ENCODE assay signal across 19 cellular contexts in genomic region chr7:139079861-139080260, GRCh38. TPM values are rescaled to one million over a fixed set of nuclear protein-coding genes. Genes with fewer than 3 reads are reported as not detected.
DNase-seq lines count a peak whose midpoint lies in the region; ATAC-seq, FAIRE-seq and TF ChIP-seq lines count a peak whose summit lies in the region.
"Had no signal": no experiment of that assay in that cellular context is flagged by ENCODE, and none has a peak within 500 bp of the region (broad histone marks: within the 10 kb centered on the region; RNA-seq: fewer than 3 reads in every experiment).

No MANE protein-coding gene starts in this region.

- no peak overlapping the region for H3K9ac ChIP-seq in GM12878 (ENCODE audit: control insufficient read depth, insufficient read depth, low read length)
- no peak overlapping the region for H3K9ac ChIP-seq in mammary epithelial cell (ENCODE audit: insufficient read depth, low read length)

- no peak for TF ChIP-seq POLR2A in GM12878 (IDR thresholded peaks at IDR 0.05; ENCODE audit: low read depth, low read length)

- SMC1A ChIA-PET in GM12878 (lab: Charles Lee; ENCODE audit: uncharacterized antibody, unreplicated experiment) = interaction anchor here (1.1 kb wide), 1 partner anchor 20 kb away, joined by 4 read pairs; no protein-coding TSS in a partner anchor

- dilution Hi-C loops in mammary epithelial cell (cut with HindIII; ENCODE audit: low sequenced_read_pairs) = no loop called here

- WGBS in GM12878 (ENCODE audit: insufficient coverage, insufficient replicate concordance, low lambda C conversion rate, missing lambda C conversion rate) = over 99% methylated on average over 15 of the region's 15 CpGs
- WGBS in mammary epithelial cell (ENCODE audit: low coverage, missing lambda C conversion rate) = 97% methylated on average over 12 of the region's 15 CpGs

- H2AFZ ChIP-seq in GM12878 (ENCODE audit: control insufficient read depth, low read depth, low read length) (no peak overlapping the region), mammary epithelial cell (ENCODE audit: low read depth, low read length) (no peak overlapping the region)

- peaks cover 92% of the 10 kb centered on the region for H3K4me1 Mint-ChIP-seq in activated naive CD4-positive, alpha-beta T cell treated with anti-CD3 and anti-CD28 coated beads, Interleukin-2, amount 10 ng/mL, durations not matched to agents 7 days and 5 days
- peaks cover 49% of the 10 kb centered on the region for H3K4me1 Mint-ChIP-seq in T-helper 17 cell
- H3K4me1 Mint-ChIP-seq in stimulated activated naive CD8-positive, alpha-beta T cell treated with anti-CD3 and anti-CD28 coated beads, Interleukin-15, amount 100 ng/mL, for 72 hours = peaks cover 80% of the 10 kb centered on the region

- intact Hi-C loops in GM12878 (cut with micrococcal nuclease; ENCODE audit: unreplicated experiment) (no loop called here), mammary epithelial cell (cut with micrococcal nuclease) (no loop called here)

- H3K4me2 ChIP-seq in GM12878 (ENCODE audit: control insufficient read depth, insufficient read depth) (no peak overlapping the region), mammary epithelial cell (ENCODE audit: insufficient read depth, low read depth, low read length) (no peak overlapping the region)

- H3K27ac Mint-ChIP-seq in activated naive CD4-positive, alpha-beta T cell treated with anti-CD3 and anti-CD28 coated beads, Interleukin-2, amount 10 ng/mL, durations not matched to agents 7 days and 5 days = peak overlapping the region; percentile 67
- peak overlapping the region; percentile 95 for H3K27ac Mint-ChIP-seq in T-helper 17 cell
- peak overlapping the region; percentile 64 to 81 for H3K27ac Mint-ChIP-seq in stimulated activated naive CD8-positive, alpha-beta T cell treated with anti-CD3 and anti-CD28 coated beads, Interleukin-15, amount 100 ng/mL, for 72 hours

- TF ChIP-seq EP300 in GM12878 (IDR thresholded peaks at IDR 0.05; ENCODE audit: borderline replicate concordance in 1 of 2, control insufficient read depth in 1 of 2, low read depth in 2 of 2, low read length in 2 of 2) = no peak

- H3K27me3 Mint-ChIP-seq in activated naive CD4-positive, alpha-beta T cell treated with anti-CD3 and anti-CD28 coated beads, Interleukin-2, amount 10 ng/mL, durations not matched to agents 7 days and 5 days = no peaks in the 10 kb centered on the region
- H3K27me3 Mint-ChIP-seq in T-helper 17 cell = no peaks in the 10 kb centered on the region
- no peaks in the 10 kb centered on the region for H3K27me3 Mint-ChIP-seq in stimulated activated naive CD8-positive, alpha-beta T cell treated with anti-CD3 and anti-CD28 coated beads, Interleukin-15, amount 100 ng/mL, for 72 hours
- H3K27me3 Mint-ChIP-seq: naive B cell had no signal

- no peak overlapping the region for H3K4me3 Mint-ChIP-seq in activated naive CD4-positive, alpha-beta T cell treated with anti-CD3 and anti-CD28 coated beads, Interleukin-2, amount 10 ng/mL, durations not matched to agents 7 days and 5 days
- H3K4me3 Mint-ChIP-seq in T-helper 17 cell = peak overlapping the region; percentile 43
- H3K4me3 Mint-ChIP-seq in stimulated activated naive CD8-positive, alpha-beta T cell treated with anti-CD3 and anti-CD28 coated beads, Interleukin-15, amount 100 ng/mL, for 72 hours = no peak overlapping the region
- H3K4me3 Mint-ChIP-seq: H9, naive B cell had no signal

- H3K36me3 ChIP-seq in GM12878 (ENCODE audit: control insufficient read depth in 2 of 2, insufficient read depth in 2 of 2, low read length in 1 of 2) = peaks cover 27 to 68% of the 10 kb centered on the region in 2 experiments
- peaks cover 44% of the 10 kb centered on the region for H3K36me3 ChIP-seq in mammary epithelial cell (ENCODE audit: insufficient read depth, low read length)

- RAD21 ChIA-PET in GM12878 (lab: Charles Lee; ENCODE audit: unreplicated experiment) = no interaction called here

- in situ Hi-C loops in GM12878 (cut with MboI) (loop anchor here (5.0 kb wide), 1 partner anchor 193 kb away; no protein-coding TSS in a partner anchor), mammary epithelial cell (cut with MboI; ENCODE audit: low sequenced_read_pairs in 2 of 2) (loop anchor here in 1 of 2 donors (10.0 kb wide), 1 partner anchor 195 kb away; no protein-coding TSS in a partner anchor)

- TF ChIP-seq CTCF in GM12878 (IDR thresholded peaks at IDR 0.05 in 2 of 3, conservative IDR thresholded peaks at IDR 0.05 in 1 of 3; ENCODE audit: control insufficient read depth in 2 of 3, extremely low read depth in 1 of 3, insufficient read depth in 1 of 3, low read depth in 3 of 3, low read length in 3 of 3) (no peak), mammary epithelial cell (conservative IDR thresholded peaks at IDR 0.05 in 1 of 2, IDR thresholded peaks at IDR 0.05 in 1 of 2; ENCODE audit: extremely low read depth in 1 of 2, insufficient read depth in 1 of 2, low read depth in 1 of 2, low read length in 2 of 2) (no peak)

- no peaks in the 10 kb centered on the region for H3K9me3 ChIP-seq in T-helper 17 cell (ENCODE audit: control insufficient read depth, low read length, poor library complexity, severe bottlenecking)
- no peaks in the 10 kb centered on the region for H3K9me3 ChIP-seq in GM12878 (replicated peaks; ENCODE audit: control insufficient read depth, insufficient read depth, low read length)
- H3K9me3 ChIP-seq in mammary epithelial cell (replicated peaks; ENCODE audit: insufficient read depth, low read length) = no peaks in the 10 kb centered on the region
- H3K9me3 ChIP-seq: MG63, SJSA1, suprapubic skin, vagina had no signal

- H3K4me1 ChIP-seq in GM12878 (ENCODE audit: control insufficient read depth, insufficient read depth, low read length) = peaks cover 1% of the 10 kb centered on the region; the same call in 1 of the 2 replicates
- no peaks in the 10 kb centered on the region for H3K4me1 ChIP-seq in mammary epithelial cell (ENCODE audit: insufficient read depth, low read length)
- H3K4me1 ChIP-seq: SJSA1 had no signal

- H3K4me3 ChIP-seq in GM12878 (no peak overlapping the region), mammary epithelial cell (replicated peaks in 1 of 3; ENCODE audit: insufficient read depth in 1 of 3, low read depth in 2 of 3, low read length in 3 of 3) (no peak overlapping the region)
- H3K4me3 ChIP-seq: MG63, SJSA1, suprapubic skin, vagina had no signal

- H3K27ac ChIP-seq in GM12878 (ENCODE audit: control insufficient read depth, insufficient read depth) (no peak overlapping the region), mammary epithelial cell (ENCODE audit: insufficient read depth, low read depth, low read length) (no peak overlapping the region)
- H3K27ac ChIP-seq: SJSA1, suprapubic skin had no signal

- CTCF ChIA-PET in activated naive CD4-positive, alpha-beta T cell treated with anti-CD3 and anti-CD28 coated beads, Interleukin-2, amount 10 ng/mL, durations not matched to agents 7 days and 5 days (lab: Charles Lee) = interaction anchor here (1.0 kb wide), 2 partner anchors 15 to 54 kb away, joined by 3 read pairs; no protein-coding TSS in a partner anchor
- CTCF ChIA-PET in GM12878 (lab: Yijun Ruan, JAX) (interaction anchor here (0.9 kb wide), 1 partner anchor 15 kb away, joined by 3 read pairs; no protein-coding TSS in a partner anchor), mammary epithelial cell (lab: Charles Lee; ENCODE audit: low non-redundant PET) (no interaction called here)

- H4K20me1 ChIP-seq in GM12878 (ENCODE audit: control insufficient read depth, insufficient read depth) = no peaks in the 10 kb centered on the region; the same call in 1 of the 2 replicates
- H4K20me1 ChIP-seq in mammary epithelial cell (ENCODE audit: insufficient read depth, low read length) = no peaks in the 10 kb centered on the region

- POLR2A ChIA-PET in GM12878 (lab: Charles Lee) = interaction anchor here (0.6 kb wide), 1 partner anchor 27 kb away, joined by 3 read pairs; no protein-coding TSS in a partner anchor

- H3K9me3 Mint-ChIP-seq in activated naive CD4-positive, alpha-beta T cell treated with anti-CD3 and anti-CD28 coated beads, Interleukin-2, amount 10 ng/mL, durations not matched to agents 7 days and 5 days = no peaks in the 10 kb centered on the region
- no peaks in the 10 kb centered on the region for H3K9me3 Mint-ChIP-seq in stimulated activated naive CD8-positive, alpha-beta T cell treated with anti-CD3 and anti-CD28 coated beads, Interleukin-15, amount 100 ng/mL, for 72 hours
- H3K9me3 Mint-ChIP-seq: H9, naive B cell had no signal

- ATAC-seq in T-helper 17 cell = no peak
- ATAC-seq in GM12878 = no peak
- no peak for ATAC-seq in stimulated activated naive CD8-positive, alpha-beta T cell treated with anti-CD3 and anti-CD28 coated beads, Interleukin-15, amount 100 ng/mL, for 72 hours
- ATAC-seq: sciatic nerve had no signal

- H3K27me3 ChIP-seq in GM12878 (replicated peaks in 1 of 2; ENCODE audit: control insufficient read depth in 2 of 2, insufficient read depth in 2 of 2, low read length in 1 of 2) (no peaks in the 10 kb centered on the region), mammary epithelial cell (ENCODE audit: insufficient read depth, low read length) (no peaks in the 10 kb centered on the region)
- H3K27me3 ChIP-seq: MG63, SJSA1, suprapubic skin, vagina had no signal

- H3K79me2 ChIP-seq in GM12878 (ENCODE audit: control insufficient read depth, insufficient read depth, low read length) = no peaks in the 10 kb centered on the region
- H3K79me2 ChIP-seq in mammary epithelial cell (ENCODE audit: insufficient read depth, low read length) = peaks cover 8% of the 10 kb centered on the region

- BruUV-seq in GM12878 (replicated peaks; lab: Mats Ljungman, UMichigan) (TSS peak; percentile 31), mammary epithelial cell (replicated peaks; lab: Mats Ljungman, UMichigan) (no TSS peak)

- TF ChIP-seq RAD21 in GM12878 (IDR thresholded peaks at IDR 0.05; ENCODE audit: insufficient read depth, low read depth, low read length) = no peak

- FAIRE-seq in GM12878 (lab: Jason Lieb, UNC) = no peak
- FAIRE-seq: GM18507, RCC 7860 had no signal

- peaks cover 83% of the 10 kb centered on the region for H3K36me3 Mint-ChIP-seq in activated naive CD4-positive, alpha-beta T cell treated with anti-CD3 and anti-CD28 coated beads, Interleukin-2, amount 10 ng/mL, durations not matched to agents 7 days and 5 days
- peaks cover 8% of the 10 kb centered on the region for H3K36me3 Mint-ChIP-seq in T-helper 17 cell (ENCODE audit: low read depth)

- DNase-seq in activated naive CD4-positive, alpha-beta T cell treated with anti-CD3 and anti-CD28 coated beads, Interleukin-2, amount 10 ng/mL, durations not matched to agents 7 days and 5 days = no peak
- DNase-seq in activated naive CD4-positive, alpha-beta T cell (lab: John Stamatoyannopoulos, UW) = no peak
- DNase-seq in T-helper 17 cell = no peak
- DNase-seq in GM12878 (ENCODE audit: low read depth, low spot score) = no peak
- no peak for DNase-seq in stimulated activated naive CD8-positive, alpha-beta T cell treated with anti-CD3 and anti-CD28 coated beads, Interleukin-15, amount 100 ng/mL, for 72 hours
- no peak for DNase-seq in RKO (ENCODE audit: low spot score)
- DNase-seq in mammary epithelial cell = no peak
- DNase-seq: activated gamma-delta T cell treated with Interleukin-2 at 50 U/mL for 16 hours, H9, MG63, naive B cell, NCI-H1436 treated with DMSO at 0.1 percent for 48 hours, NCI-H510A treated with DMSO at 0.1 percent for 48 hours had no signal

RNA-seq across cellular contexts. Expression of gene ZC3HAV1, which starts 29.7 kb away (rescaled TPM):
- 100 to 1,000 TPM; 154 to 177 TPM for total RNA-seq in T-helper 17 cell
- 42.6 and 46.8 TPM in 2 replicates for total RNA-seq in GM12878 (2013; cell fraction: nucleolus; rRNA removed)
- total RNA-seq in GM12878 (2014; rRNA removed) = 43.1 and 45.4 TPM in 2 replicates
- 46.3 and 47.5 TPM in 2 replicates for total RNA-seq in GM12878 (2014; rRNA removed; fragmentation: Illumina TruSeq; extraction: Trizol)
- total RNA-seq in GM12878 (2021) = 49.4 and 55.3 TPM in 2 replicates
- 17.9 TPM for polyA plus RNA-seq in GM12878 (2011; ENCODE audit: low read depth)
- polyA plus RNA-seq in GM12878 (2011; rRNA removed) = 24.1 and 29.8 TPM in 2 replicates
- polyA plus RNA-seq in GM12878 (2011; cell fraction: cytosol; rRNA removed) = 21.6 and 24.2 TPM in 2 replicates
- polyA plus RNA-seq in GM12878 (2011; cell fraction: nucleus; rRNA removed) = 17.6 and 24.1 TPM in 2 replicates
- polyA plus RNA-seq in GM12878 (2012) = 20.0 and 21.3 TPM in 2 replicates
- 48.5 and 58.2 TPM in 2 replicates for polyA plus RNA-seq in GM12878 (2014; fragmentation: Illumina TruSeq; extraction: Trizol)
- polyA plus RNA-seq in GM12878 (2014; fragmentation: Nextera tagmentation; extraction: Ambion mirVana) = 10 to 100 TPM; 18.5 to 19.7 TPM
- polyA plus RNA-seq in GM12878 (2014; rRNA removed) = 32.4 and 35.2 TPM in 2 replicates
- polyA plus RNA-seq in GM12878 (2016; fragmentation: Nextera tagmentation; extraction: Ambion mirVana) = 10 to 100 TPM; 46.4 to 51.4 TPM
- polyA minus RNA-seq in GM12878 (2011; rRNA and poly(A)+ RNA removed) = 35.4 and 46.3 TPM in 2 replicates
- polyA minus RNA-seq in GM12878 (2011; cell fraction: cytosol; rRNA and poly(A)+ RNA removed) = 17.9 and 26.4 TPM in 2 replicates
- polyA minus RNA-seq in GM12878 (2011; cell fraction: nucleus; rRNA and poly(A)+ RNA removed) = 20.9 and 39.8 TPM in 2 replicates
- total RNA-seq in mammary epithelial cell = 10 to 100 TPM; 23.6 to 50.5 TPM
- 24.2 TPM for polyA plus RNA-seq in mammary epithelial cell
- polyA minus RNA-seq in mammary epithelial cell = 35.7 TPM

RNA-seq across cellular contexts. Expression of gene ZC3HAV1L, which starts 44.0 kb away (rescaled TPM):
- total RNA-seq in T-helper 17 cell (1 to 10 TPM; 2.2 to 6.9 TPM), GM12878 (2014; rRNA removed) (4.7 and 4.8 TPM in 2 replicates), GM12878 (2014; rRNA removed; fragmentation: Illumina TruSeq; extraction: Trizol) (4.5 and 6.6 TPM in 2 replicates), GM12878 (2021) (10.5 and 10.6 TPM in 2 replicates), mammary epithelial cell (10 to 100 TPM in 1 of 2 donors, 1 to 10 TPM in 1; 9.9 to 14.8 TPM)
- 74.5 and 88.6 TPM in 2 replicates for total RNA-seq in GM12878 (2013; cell fraction: nucleolus; rRNA removed)
- polyA plus RNA-seq in GM12878 (2011; ENCODE audit: low read depth) = 3.5 TPM
- polyA plus RNA-seq in GM12878 (2011; rRNA removed) (16.3 and 19.9 TPM in 2 replicates), GM12878 (2014; fragmentation: Illumina TruSeq; extraction: Trizol) (5.1 and 5.4 TPM in 2 replicates), GM12878 (2014; fragmentation: Nextera tagmentation; extraction: Ambion mirVana) (under 1 TPM; 0.09 to 0.18 TPM), GM12878 (2014; rRNA removed) (10.8 and 11.5 TPM in 2 replicates), GM12878 (2016; fragmentation: Nextera tagmentation; extraction: Ambion mirVana) (1 to 10 TPM; 4.6 to 5.2 TPM), mammary epithelial cell (9.5 TPM)
- 19.2 and 20.8 TPM in 2 replicates for polyA plus RNA-seq in GM12878 (2011; cell fraction: cytosol; rRNA removed)
- 10.6 and 10.9 TPM in 2 replicates for polyA plus RNA-seq in GM12878 (2011; cell fraction: nucleus; rRNA removed)
- 3.4 and 6.4 TPM in 2 replicates for polyA plus RNA-seq in GM12878 (2012)
- polyA minus RNA-seq in GM12878 (2011; rRNA and poly(A)+ RNA removed) = 8.2 and 11.6 TPM in 2 replicates
- polyA minus RNA-seq in GM12878 (2011; cell fraction: cytosol; rRNA and poly(A)+ RNA removed) = 11.1 and 11.6 TPM in 2 replicates
- 4.8 and 5.5 TPM in 2 replicates for polyA minus RNA-seq in GM12878 (2011; cell fraction: nucleus; rRNA and poly(A)+ RNA removed)
- polyA minus RNA-seq in mammary epithelial cell = 15.9 TPM
- total RNA-seq: H9 had no signal
